9 cellular contexts compared by ENCODE assay signal in the genomic region with DNA sequence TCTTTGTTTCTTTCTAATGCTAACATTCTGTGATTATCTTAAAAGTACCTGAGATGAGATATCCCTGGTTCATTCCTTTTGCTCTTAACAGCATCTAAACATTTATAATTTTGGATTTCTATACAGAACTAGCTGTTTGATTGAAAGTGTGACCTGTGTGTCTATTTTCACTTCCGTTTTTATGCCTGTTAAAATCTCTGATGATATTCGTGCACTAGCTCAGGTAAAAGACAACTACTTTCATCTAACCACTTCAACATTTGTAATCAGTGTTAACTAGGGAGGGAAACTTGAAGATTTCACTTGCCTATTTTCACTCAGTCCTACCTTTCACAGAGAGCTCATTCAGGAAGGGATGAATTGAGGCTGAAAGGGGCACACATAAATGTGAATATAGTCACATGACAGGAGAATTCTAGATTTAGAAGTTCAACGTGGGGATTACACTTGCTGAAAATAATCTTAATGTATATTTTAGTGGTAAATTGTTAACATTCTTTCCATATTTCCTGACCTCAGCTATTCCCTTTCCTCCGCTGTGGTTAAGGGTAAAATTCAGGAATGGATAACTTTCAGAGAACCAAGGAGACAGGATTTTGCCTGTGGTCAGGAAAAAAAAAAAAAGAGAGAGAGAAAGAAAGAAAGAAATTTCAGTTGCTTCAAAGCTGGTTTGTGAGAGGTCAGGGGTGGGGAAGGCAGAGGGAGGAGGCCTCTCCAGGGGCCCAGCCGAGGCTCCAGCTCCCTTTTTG.
A peak's percentile ranks its signal among the peaks of the same experiment; 100 is the strongest.
DNase-seq lines count a peak whose midpoint lies in the region; ATAC-seq and TF ChIP-seq lines count a peak whose summit lies in the region.
"Had no signal": no experiment of that assay in that cellular context is flagged by ENCODE, and none has a peak within 500 bp of the region (broad histone marks: within the 10 kb centered on the region; RNA-seq: fewer than 3 reads in every experiment).

No MANE protein-coding gene starts in this region.

- peak overlapping the region; percentile 72 for H3K27ac ChIP-seq in mesodermal cell (ENCODE audit: low read depth, low read length, severe bottlenecking)
- H3K27ac ChIP-seq in lower lobe of right lung = no peak overlapping the region

- H3K27me3 ChIP-seq in lower lobe of right lung (ENCODE audit: low read depth) = no peaks in the 10 kb centered on the region

- H3K4me1 ChIP-seq in mesodermal cell (ENCODE audit: control insufficient read depth, insufficient read depth, low read length, poor library complexity, severe bottlenecking) (peaks cover 40% of the 10 kb centered on the region), lower lobe of right lung (peaks cover 5% of the 10 kb centered on the region)

- H3K4me3 ChIP-seq in mesodermal cell (ENCODE audit: extremely low read depth, insufficient read depth, low read length, poor library complexity, severe bottlenecking) (no peak overlapping the region), lower lobe of right lung (no peak overlapping the region)

- WGBS in mesodermal cell (ENCODE audit: insufficient coverage in 2 of 2), 2 experiments = 33% methylated on average over 1 of the region's 5 CpGs; no CpG with 5 or more reads in 1 of the 2 experiments

- peaks cover 4% of the 10 kb centered on the region for H3K9me3 ChIP-seq in mesodermal cell (ENCODE audit: control insufficient read depth, low read length)
- H3K9me3 ChIP-seq in lower lobe of right lung = no peaks in the 10 kb centered on the region

- no peak for TF ChIP-seq CTCF in lower lobe of right lung (IDR thresholded peaks at IDR 0.05)

- H3K36me3 ChIP-seq in mesodermal cell (ENCODE audit: control insufficient read depth, insufficient read depth, low read length) (no peaks in the 10 kb centered on the region), lower lobe of right lung (no peaks in the 10 kb centered on the region)

- DNase-seq in ACHN = peak; percentile 68
- DNase-seq in astrocyte of the hippocampus (ENCODE audit: low read depth, low spot score) = peak; percentile 92
- no peak for DNase-seq in C1 segment of cervical spinal cord (lab: John Stamatoyannopoulos, UW)
- DNase-seq in lower lobe of right lung = no peak
- DNase-seq: cerebellar nuclear complex had no signal

- peak; percentile 67 for ATAC-seq in HG02885 (IDR thresholded peaks at IDR 0.05; ENCODE audit: poor library complexity, unreplicated experiment)
- ATAC-seq in lower lobe of right lung = no peak
- ATAC-seq in HG03039 (IDR thresholded peaks at IDR 0.05; ENCODE audit: unreplicated experiment) = no peak
- no peak for ATAC-seq in GM21737 (IDR thresholded peaks at IDR 0.05; ENCODE audit: unreplicated experiment)

- in situ Hi-C loops in ACHN (cut with HindIII; ENCODE audit: low pct_ligation_motif_present, low pct_unique_long_range_greater_than_20kb, low sequenced_read_pairs) = no loop called here

- intact Hi-C loops in lower lobe of right lung (cut with DNase I) = no loop called here

Comparison
In these comparisons a context has a peak if more than half of its experiments do, and no peak if none do; other contexts are left out.
1. DNase-seq: peak in ACHN (single experiment) and astrocyte of the hippocampus (single experiment); none in C1 segment of cervical spinal cord (0 of 14) and lower lobe of right lung (single experiment).